Comparison of ENCODE assay signal across 8 cellular contexts in genomic region chr1:234495231-234495990, GRCh38. TPM values are rescaled to one million over a fixed set of nuclear protein-coding genes. Genes with fewer than 3 reads are reported as not detected.
DNase-seq lines count a peak whose midpoint lies in the region; ATAC-seq and TF ChIP-seq lines count a peak whose summit lies in the region.

No MANE protein-coding gene starts in this region.

- no peak for TF ChIP-seq CTCF in GM12864 (IDR thresholded peaks at IDR 0.05; ENCODE audit: low read depth, low read length, missing control alignments)
- TF ChIP-seq CTCF in cardiac fibroblast (IDR thresholded peaks at IDR 0.05; ENCODE audit: low read depth, low read length), result no peak
- TF ChIP-seq CTCF in omental fat pad (IDR thresholded peaks at IDR 0.05), result no peak

- no peak overlapping the region for H3K4me3 ChIP-seq in GM12864 (ENCODE audit: low read depth, low read length)
- peak overlapping the region in 1 of 2 donors; percentile 33 for H3K4me3 ChIP-seq in cardiac fibroblast (replicated peaks in 1 of 2; ENCODE audit: low read depth in 2 of 2, low read length in 2 of 2)

- DNase-seq in GM12864 (ENCODE audit: low read depth), result peak; percentile 68
- peak; percentile 73 to 95 for DNase-seq in cardiac fibroblast (ENCODE audit: low read depth in 2 of 2)
- DNase-seq in stimulated activated naive CD8-positive, alpha-beta T cell treated with anti-CD3 and anti-CD28 coated beads, Interleukin-15, Interleukin-2, amounts not matched to agents 100 U/mL and 50 U/mL, for 24 hours, result no peak
- no peak for DNase-seq in NK-92 treated with Interleukin-12 subunit alpha and Interleukin-12 subunit beta, amount 100 ng/mL, for 24 hours (lab: John Stamatoyannopoulos, UW)
- DNase-seq in omental fat pad (ENCODE audit: low spot score), result no peak
- DNase-seq in NCI-H2196 treated with DMSO at 0.1 percent for 48 hours (lab: John Stamatoyannopoulos, UW; ENCODE audit: unreplicated experiment), result no peak

- ATAC-seq in GM21390 (IDR thresholded peaks at IDR 0.05; ENCODE audit: unreplicated experiment), result peak; percentile 82
- ATAC-seq in HG03565 (IDR thresholded peaks at IDR 0.05; ENCODE audit: unreplicated experiment), result peak; percentile 68
- peak; percentile 24 for ATAC-seq in stimulated activated naive CD8-positive, alpha-beta T cell treated with anti-CD3 and anti-CD28 coated beads, Interleukin-15, Interleukin-2, amounts not matched to agents 100 U/mL and 50 U/mL, for 24 hours
- no peak for ATAC-seq in omental fat pad (ENCODE audit: low FRiP score)

RNA-seq across cellular contexts. Expression of gene TARBP1, which starts 16.4 kb away (rescaled TPM):
- total RNA-seq in omental fat pad, result 10 to 100 TPM; 12.1 to 26.0 (median 13.6) TPM

Comparison
In these comparisons a context has a peak if more than half of its experiments do, and no peak if none do; other contexts are left out.
1. DNase-seq: peak in GM12864 (single experiment) and cardiac fibroblast (2 of 2); none in stimulated activated naive CD8-positive, alpha-beta T cell treated with anti-CD3 and anti-CD28 coated beads, Interleukin-15, Interleukin-2, amounts not matched to agents 100 U/mL and 50 U/mL, for 24 hours (single experiment), NK-92 treated with Interleukin-12 subunit alpha and Interleukin-12 subunit beta, amount 100 ng/mL, for 24 hours (single experiment), omental fat pad (single experiment) and NCI-H2196 treated with DMSO at 0.1 percent for 48 hours (single experiment).